ENCODE assay signal across 20 cellular contexts in genomic region chr9:92120138-92120537, GRCh38.
"Had no signal": no experiment of that assay in that cellular context is flagged by ENCODE, and none has a peak within 500 bp of the region (broad histone marks: within the 10 kb centered on the region; RNA-seq: fewer than 3 reads in every experiment).

No MANE protein-coding gene starts in this region.

- H3K27ac ChIP-seq: dorsolateral prefrontal cortex, neural progenitor cell, psoas muscle, sigmoid colon, testis, tibial artery had no signal

- ATAC-seq: left lobe of liver; mucosa of descending colon; natural killer cell treated with Interleukin-12 subunit alpha and Interleukin-12 subunit beta and Interleukin-15 and Interleukin-18, amount 100 ng/mL, for 72 hours; psoas muscle; right cardiac atrium; stimulated activated memory B cell treated with anti-CD40 and anti-IgM and Interleukin-4, amounts not matched to agents 10 μg/mL and 1 μg/mL and 100 μg/mL, for 72 hours; stimulated activated naive CD8-positive, alpha-beta T cell treated with anti-CD3 and anti-CD28 coated beads, Interleukin-15, Interleukin-2, amounts not matched to agents 100 U/mL and 50 U/mL, for 24 hours had no signal

- H3K36me3 ChIP-seq: neural progenitor cell, sigmoid colon, tibial artery had no signal

- H3K4me3 ChIP-seq: dorsolateral prefrontal cortex, mucosa of descending colon, neural progenitor cell, psoas muscle, sigmoid colon, testis, tibial artery had no signal

- H3K9me3 ChIP-seq: mucosa of descending colon, psoas muscle, sigmoid colon, testis, tibial artery had no signal

- H3K4me1 ChIP-seq: neural progenitor cell, psoas muscle, testis had no signal

- H3K27me3 ChIP-seq: dorsolateral prefrontal cortex, neural progenitor cell, sigmoid colon, testis, tibial artery had no signal

- DNase-seq: cortex of kidney; dorsolateral prefrontal cortex; effector CD4-positive, alpha-beta T cell; kidney; mesenchymal stem cell; mucosa of descending colon; naive B cell; nucleus accumbens; psoas muscle; right cardiac atrium; sigmoid colon; stimulated activated CD4-positive, alpha-beta T cell treated with anti-CD3 and anti-CD28 coated beads, Interleukin-4, amount 100 ng/mL, for 4 hours; stimulated activated naive CD8-positive, alpha-beta T cell treated with anti-CD3 and anti-CD28 coated beads, Interleukin-15, Interleukin-2, amounts not matched to agents 100 U/mL and 50 U/mL, for 24 hours; substantia nigra; testis; tibial artery had no signal
